In the genomic region with DNA sequence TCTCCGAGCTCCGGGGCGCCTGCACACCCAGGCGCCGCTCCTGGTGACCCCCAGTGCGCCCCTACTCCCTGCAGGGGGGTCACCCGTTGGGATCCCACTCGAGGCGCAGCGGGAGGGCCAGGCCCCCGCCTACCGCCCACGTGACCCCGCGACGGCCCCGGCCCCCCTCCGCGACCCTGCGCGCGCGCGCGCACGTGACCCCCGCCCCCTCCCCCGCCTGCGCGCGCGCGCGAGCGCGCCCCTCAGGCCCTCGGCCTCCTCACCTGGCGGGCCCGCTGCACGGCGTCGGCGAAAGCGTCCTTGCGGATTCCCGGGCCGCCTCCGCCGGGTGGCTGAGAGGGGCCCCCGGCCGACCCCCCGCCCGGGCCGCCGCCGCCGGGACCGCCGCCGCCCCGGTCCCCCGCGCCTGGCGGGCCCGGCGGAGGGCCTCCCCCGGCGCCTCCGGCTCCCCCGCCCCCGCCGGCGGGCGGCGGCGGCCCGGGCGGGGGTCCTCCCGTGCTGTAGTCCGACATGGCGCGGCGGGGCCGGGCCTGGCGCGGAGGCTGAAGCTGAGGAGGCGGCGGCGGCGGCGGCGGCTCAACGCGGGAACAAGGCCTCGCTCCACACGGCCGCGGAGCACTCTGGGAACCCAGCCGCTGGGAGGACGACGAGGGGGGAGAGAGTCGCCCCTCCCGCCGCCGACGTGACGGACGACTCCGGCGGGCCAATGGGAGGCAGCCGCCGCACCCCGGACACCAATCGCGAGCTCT, we compare ENCODE assay signal across 8 cellular contexts. TPM values are rescaled to one million over a fixed set of nuclear protein-coding genes. Genes with fewer than 3 reads are reported as not detected.
DNase-seq lines count a peak whose midpoint lies in the region; ATAC-seq lines count a peak whose summit lies in the region.

A gene with protein sequence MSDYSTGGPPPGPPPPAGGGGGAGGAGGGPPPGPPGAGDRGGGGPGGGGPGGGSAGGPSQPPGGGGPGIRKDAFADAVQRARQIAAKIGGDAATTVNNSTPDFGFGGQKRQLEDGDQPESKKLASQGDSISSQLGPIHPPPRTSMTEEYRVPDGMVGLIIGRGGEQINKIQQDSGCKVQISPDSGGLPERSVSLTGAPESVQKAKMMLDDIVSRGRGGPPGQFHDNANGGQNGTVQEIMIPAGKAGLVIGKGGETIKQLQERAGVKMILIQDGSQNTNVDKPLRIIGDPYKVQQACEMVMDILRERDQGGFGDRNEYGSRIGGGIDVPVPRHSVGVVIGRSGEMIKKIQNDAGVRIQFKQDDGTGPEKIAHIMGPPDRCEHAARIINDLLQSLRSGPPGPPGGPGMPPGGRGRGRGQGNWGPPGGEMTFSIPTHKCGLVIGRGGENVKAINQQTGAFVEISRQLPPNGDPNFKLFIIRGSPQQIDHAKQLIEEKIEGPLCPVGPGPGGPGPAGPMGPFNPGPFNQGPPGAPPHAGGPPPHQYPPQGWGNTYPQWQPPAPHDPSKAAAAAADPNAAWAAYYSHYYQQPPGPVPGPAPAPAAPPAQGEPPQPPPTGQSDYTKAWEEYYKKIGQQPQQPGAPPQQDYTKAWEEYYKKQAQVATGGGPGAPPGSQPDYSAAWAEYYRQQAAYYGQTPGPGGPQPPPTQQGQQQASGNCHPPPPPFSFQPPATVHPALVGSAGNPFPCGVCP (minus strand): TSS at position 622 of the 749 bp plus-strand sequence. CDS start 110 bp downstream, at position 512.

- ATAC-seq in HG02852 (IDR thresholded peaks at IDR 0.05; ENCODE audit: unreplicated experiment) = no peak

- peaks cover 29% of the 10 kb centered on the region for H3K36me3 Mint-ChIP-seq in T-helper 2 cell treated with Interferon-gamma antibody and Interleukin-4, amounts not matched to agents 5 μg/mL and 100 μg/mL, for 36 hours (ENCODE audit: low read depth)

- H3K4me1 Mint-ChIP-seq in T-helper 2 cell treated with Interferon-gamma antibody and Interleukin-4, amounts not matched to agents 5 μg/mL and 100 μg/mL, for 36 hours (ENCODE audit: low read depth) = peaks cover 24% of the 10 kb centered on the region

- peak within 1 kb of the TSS; percentile 86 to 89 for H3K9ac ChIP-seq in stomach smooth muscle (ENCODE audit: low read length in 2 of 2)

- H3K4me3 ChIP-seq in stomach smooth muscle (ENCODE audit: low read length in 2 of 2) = peak within 1 kb of the TSS; percentile 85 to 96

- peak within 1 kb of the TSS; percentile 87 for H3K27ac Mint-ChIP-seq in T-helper 2 cell treated with Interferon-gamma antibody and Interleukin-4, amounts not matched to agents 5 μg/mL and 100 μg/mL, for 36 hours

- no peaks in the 10 kb centered on the region for H3K27me3 Mint-ChIP-seq in T-helper 2 cell treated with Interferon-gamma antibody and Interleukin-4, amounts not matched to agents 5 μg/mL and 100 μg/mL, for 36 hours (ENCODE audit: low read depth)

- H3K9me3 Mint-ChIP-seq in T-helper 2 cell treated with Interferon-gamma antibody and Interleukin-4, amounts not matched to agents 5 μg/mL and 100 μg/mL, for 36 hours = peaks cover 3% of the 10 kb centered on the region

- DNase-seq in activated gamma-delta T cell (lab: John Stamatoyannopoulos, UW) (peak; percentile 96), activated gamma-delta T cell treated with Interleukin-2 at 50 U/mL for 16 hours (no peak), dermis microvascular lymphatic vessel endothelial cell (ENCODE audit: low read depth in 2 of 2) (peak in 1 of 2 donors; percentile 23), lung microvascular endothelial cell (ENCODE audit: low read depth in 2 of 2) (peak; percentile 15 to 29), dedifferentiated amniotic fluid mesenchymal stem cell (ENCODE audit: extremely low spot score) (no peak)
- DNase-seq in T-helper 2 cell treated with Interferon-gamma antibody and Interleukin-4, amounts not matched to agents 5 μg/mL and 100 μg/mL, for 36 hours (ENCODE audit: low spot score) = peak; percentile 9

- peaks cover 32% of the 10 kb centered on the region for H3K4me1 ChIP-seq in stomach smooth muscle (ENCODE audit: control insufficient read depth, insufficient read depth, low read length)

- H3K4me3 Mint-ChIP-seq in T-helper 2 cell treated with Interferon-gamma antibody and Interleukin-4, amounts not matched to agents 5 μg/mL and 100 μg/mL, for 36 hours = peak within 1 kb of the TSS; percentile 94

- H3K9me3 ChIP-seq in stomach smooth muscle (ENCODE audit: control insufficient read depth in 2 of 2, low read length in 2 of 2) = peaks cover 0 to 4% of the 10 kb centered on the region in 2 donors

- H3K27me3 ChIP-seq in stomach smooth muscle (ENCODE audit: control insufficient read depth in 1 of 2, insufficient read depth in 2 of 2, low read length in 2 of 2) = peaks cover 0 to 2% of the 10 kb centered on the region in 2 donors

- peak within 1 kb of the TSS; percentile 88 for H3K27ac ChIP-seq in stomach smooth muscle (ENCODE audit: low read length)

- H3K36me3 ChIP-seq in stomach smooth muscle (ENCODE audit: control insufficient read depth in 2 of 2, insufficient read depth in 2 of 2, low read length in 2 of 2) = peaks cover 12 to 14% of the 10 kb centered on the region in 2 donors

RNA-seq across cellular contexts. Expression of the gene that starts here (rescaled TPM):
- 89.9 and 116 TPM in 2 replicates for total RNA-seq in dermis microvascular lymphatic vessel endothelial cell
- 73.4 and 87.0 TPM in 2 replicates for total RNA-seq in lung microvascular endothelial cell

Comparison
In these comparisons a context has a peak if more than half of its experiments do, and no peak if none do; other contexts are left out.
1. DNase-seq: peak in activated gamma-delta T cell (single experiment), T-helper 2 cell treated with Interferon-gamma antibody and Interleukin-4, amounts not matched to agents 5 μg/mL and 100 μg/mL, for 36 hours (single experiment) and lung microvascular endothelial cell (2 of 2); none in activated gamma-delta T cell treated with Interleukin-2 at 50 U/mL for 16 hours (single experiment) and dedifferentiated amniotic fluid mesenchymal stem cell (single experiment).